Comparison of ENCODE assay signal across 8 cellular contexts in genomic region chrX:155215443-155216178, GRCh38. TPM values are rescaled to one million over a fixed set of nuclear protein-coding genes. Genes with fewer than 3 reads are reported as not detected.
DNase-seq lines count a peak whose midpoint lies in the region; ATAC-seq, FAIRE-seq and TF ChIP-seq lines count a peak whose summit lies in the region.

No MANE protein-coding gene starts in this region.

- WGBS in right lobe of liver (ENCODE audit: insufficient coverage, low coverage, low lambda C conversion rate, missing lambda C conversion rate): 50% methylated on average over 9 of the region's 15 CpGs
- WGBS in thyroid gland, 2 donors: 41 to 48% methylated on average over 13 to 15 of the region's 15 CpGs
- WGBS in small intestine, 3 donors: 38 to 58% (median 41%) methylated on average over 15 of the region's 15 CpGs

- peak overlapping the region; percentile 92 to 99 (median 93) for H3K4me3 Mint-ChIP-seq in brain

- H3K9me3 ChIP-seq in right lobe of liver: no peaks in the 10 kb centered on the region
- H3K9me3 ChIP-seq in thyroid gland: no peaks in the 10 kb centered on the region
- no peaks in the 10 kb centered on the region for H3K9me3 ChIP-seq in small intestine (ENCODE audit: control insufficient read depth, low read depth)

- H3K27ac Mint-ChIP-seq in brain: peak overlapping the region; percentile 88 to 99 (median 96)

- TF ChIP-seq POLR2A in right lobe of liver (IDR thresholded peaks at IDR 0.05): no peak
- TF ChIP-seq POLR2A in thyroid gland (IDR thresholded peaks at IDR 0.05): no peak

- peaks cover 8% of the 10 kb centered on the region for H3K36me3 Mint-ChIP-seq in brain

- no peaks in the 10 kb centered on the region for H3K4me1 ChIP-seq in right lobe of liver
- peaks cover 0 to 3% of the 10 kb centered on the region in 2 donors for H3K4me1 ChIP-seq in thyroid gland
- H3K4me1 ChIP-seq in small intestine (ENCODE audit: control insufficient read depth in 2 of 2, insufficient read depth in 1 of 2, low read depth in 1 of 2, low read length in 1 of 2): peaks cover 0 to 3% of the 10 kb centered on the region in 2 donors

- H3K27me3 ChIP-seq in right lobe of liver (no peaks in the 10 kb centered on the region), thyroid gland (no peaks in the 10 kb centered on the region), small intestine (ENCODE audit: control insufficient read depth in 2 of 2, insufficient read depth in 2 of 2, low read length in 2 of 2) (no peaks in the 10 kb centered on the region)

- no peaks in the 10 kb centered on the region for H3K9me3 Mint-ChIP-seq in brain

- no peak for TF ChIP-seq CTCF in brain (conservative IDR thresholded peaks at IDR 0.05)
- no peak for TF ChIP-seq CTCF in right lobe of liver (IDR thresholded peaks at IDR 0.05)
- TF ChIP-seq CTCF in thyroid gland (IDR thresholded peaks at IDR 0.05): no peak

- DNase-seq in EH (ENCODE audit: low read depth) (peak; percentile 0), right lobe of liver (no peak), thyroid gland (no peak), small intestine (no peak), H4 (ENCODE audit: low spot score) (no peak)

- H3K27ac ChIP-seq in right lobe of liver: peak overlapping the region in 2 of 3 donors; percentile 55 to 64
- H3K27ac ChIP-seq in thyroid gland: peak overlapping the region; percentile 63 to 74 (median 73)
- peak overlapping the region in 1 of 2 donors; percentile 95 for H3K27ac ChIP-seq in small intestine (ENCODE audit: low read depth in 1 of 2, low read length in 1 of 2)

- H3K27me3 Mint-ChIP-seq in brain: peaks cover 9% of the 10 kb centered on the region

- H3K4me3 ChIP-seq in right lobe of liver (peak overlapping the region; percentile 58 to 72 (median 68)), thyroid gland (replicated peaks in 1 of 3) (peak overlapping the region in 2 of 3 donors; percentile 12 to 51), small intestine (ENCODE audit: low read depth in 1 of 2, low read length in 2 of 2) (peak overlapping the region in 1 of 2 donors; percentile 66)

- intact Hi-C loops in right lobe of liver (cut with DNase I): no loop called here
- intact Hi-C loops in thyroid gland (cut with DNase I): no loop called here

- ATAC-seq in GM21390 (IDR thresholded peaks at IDR 0.05; ENCODE audit: unreplicated experiment) (peak; percentile 32), HG03571 (IDR thresholded peaks at IDR 0.05; ENCODE audit: unreplicated experiment) (peak; percentile 36), right lobe of liver (peak; percentile 33 to 50 (median 38))

- FAIRE-seq in small intestine (lab: Jason Lieb, UNC): no peak

- H3K36me3 ChIP-seq in right lobe of liver (no peaks in the 10 kb centered on the region), thyroid gland (no peaks in the 10 kb centered on the region), small intestine (ENCODE audit: control insufficient read depth in 2 of 2, insufficient read depth in 2 of 2, low read length in 2 of 2) (no peaks in the 10 kb centered on the region)

- peaks cover 24% of the 10 kb centered on the region for H3K4me1 Mint-ChIP-seq in brain

RNA-seq across cellular contexts. Expression of gene VBP1, which starts 0.6 kb away (rescaled TPM):
- polyA plus RNA-seq in brain (ENCODE audit: insufficient read depth, low read depth, low replicate concordance) (41.3 TPM), small intestine (10 to 100 TPM; 35.1 to 39.1 (median 38.9) TPM)
- total RNA-seq in right lobe of liver (10 to 100 TPM; 14.5 to 18.9 (median 16.8) TPM), thyroid gland (10 to 100 TPM; 36.8 to 46.2 (median 39.0) TPM)
- 126 and 140 TPM in 2 replicates for total RNA-seq in H4 (2014; rRNA removed; shearing (Covaris generic))

RNA-seq across cellular contexts. Expression of gene RAB39B, which starts 48.7 kb away (rescaled TPM):
- polyA plus RNA-seq in brain (ENCODE audit: insufficient read depth, low read depth, low replicate concordance) (10.9 TPM), small intestine (under 1 TPM in 2 of 3 donors, not detected in 1; 0.27 to 0.91 TPM)
- total RNA-seq in right lobe of liver (under 1 TPM in 4 of 6 experiments, not detected in 2; 0.05 to 0.11 (median 0.06) TPM), thyroid gland (1 to 10 TPM; 2.1 to 4.3 (median 3.3) TPM)
- 1.6 and 2.6 TPM in 2 replicates for total RNA-seq in H4 (2014; rRNA removed; shearing (Covaris generic))
